ENCODE assay signal across 8 cellular contexts in the genomic region with DNA sequence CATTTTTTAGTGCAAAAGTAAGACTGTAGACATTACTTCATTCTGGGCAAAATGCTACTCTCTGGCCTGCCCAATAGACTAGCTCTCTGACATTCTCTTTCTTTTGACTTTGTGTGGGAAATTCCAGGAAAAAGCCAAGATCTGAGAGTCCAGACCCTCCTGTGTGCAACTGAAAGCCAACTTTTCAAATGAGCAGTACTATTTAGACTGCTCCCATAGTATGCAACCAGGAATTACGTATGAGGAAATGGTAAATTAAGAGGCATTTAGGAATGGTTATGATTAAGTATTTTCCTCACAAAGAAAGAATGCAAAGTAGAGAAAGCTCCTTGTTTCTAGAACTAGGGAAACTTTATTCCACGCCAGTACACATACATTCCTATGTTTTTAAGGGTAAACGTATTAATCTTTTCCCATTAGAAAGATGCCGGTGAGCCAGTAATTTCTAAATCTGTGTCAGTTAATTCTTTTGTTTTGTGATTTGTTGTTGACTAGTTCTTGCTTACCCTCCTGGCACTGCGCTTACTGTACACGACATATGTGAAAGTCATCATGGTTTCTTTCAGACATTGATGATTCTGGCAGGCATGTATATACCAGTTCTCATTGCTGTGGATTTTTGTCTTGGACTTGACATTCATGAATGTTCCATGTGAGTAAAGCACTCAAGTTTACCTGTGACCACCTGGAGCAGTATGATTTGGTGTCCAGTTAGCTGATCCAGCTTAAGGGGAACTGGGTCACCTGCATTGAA. TPM values are rescaled to one million over a fixed set of nuclear protein-coding genes. Genes with fewer than 3 reads are reported as not detected.
DNase-seq lines count a peak whose midpoint lies in the region; ATAC-seq and TF ChIP-seq lines count a peak whose summit lies in the region.
"Had no signal": no experiment of that assay in that cellular context is flagged by ENCODE, and none has a peak within 500 bp of the region (broad histone marks: within the 10 kb centered on the region; RNA-seq: fewer than 3 reads in every experiment).

No MANE protein-coding gene starts in this region.

- no peak for TF ChIP-seq CTCF in mucosa of descending colon (IDR thresholded peaks at IDR 0.05)

- intact Hi-C loops in mucosa of descending colon (cut with DNase I, micrococcal nuclease) (loop anchor here (5.0 to 10.0 kb wide), 2 partner anchors 242 to 350 kb away; no protein-coding TSS in a partner anchor), aorta (cut with DNase I) (loop anchor here (5.0 to 10.0 kb wide), 7 partner anchors 62 to 345 kb away; no protein-coding TSS in a partner anchor), head of caudate nucleus (cut with DNase I) (loop anchor here (5.0 kb wide), 1 partner anchor 225 kb away; no protein-coding TSS in a partner anchor)

- H3K9me3 ChIP-seq in esophagus (ENCODE audit: control insufficient read depth in 2 of 2, insufficient read depth in 1 of 2, low read depth in 1 of 2, low read length in 1 of 2) (no peaks in the 10 kb centered on the region), mucosa of descending colon (no peaks in the 10 kb centered on the region), aorta (ENCODE audit: control insufficient read depth, low read length) (no peaks in the 10 kb centered on the region)

- WGBS in esophagus, 2 donors: 38 to 67% methylated on average over 6 of the region's 6 CpGs
- WGBS in aorta, 2 donors: 4 to 9% methylated on average over 6 of the region's 6 CpGs

- ATAC-seq in mucosa of descending colon: peak; percentile 11
- ATAC-seq in aorta (ENCODE audit: low FRiP score): no peak
- ATAC-seq in GM18517 (IDR thresholded peaks at IDR 0.05; ENCODE audit: unreplicated experiment): no peak

- H3K4me1 ChIP-seq in esophagus (ENCODE audit: control insufficient read depth in 2 of 2, insufficient read depth in 2 of 2, low read length in 1 of 2): peaks cover 0 to 3% of the 10 kb centered on the region in 2 donors
- no peaks in the 10 kb centered on the region for H3K4me1 ChIP-seq in mucosa of descending colon (ENCODE audit: low read depth)
- H3K4me1 ChIP-seq in aorta (ENCODE audit: control insufficient read depth in 1 of 2, insufficient read depth in 2 of 2, low read length in 2 of 2): peaks cover 2% of the 10 kb centered on the region in 2 donors

- H3K4me3 ChIP-seq in esophagus (ENCODE audit: low read depth in 1 of 2, low read length in 2 of 2) (no peak overlapping the region), mucosa of descending colon (no peak overlapping the region), aorta (ENCODE audit: low read length in 2 of 2) (no peak overlapping the region)

- H3K27me3 ChIP-seq in esophagus (ENCODE audit: control insufficient read depth in 1 of 2, insufficient read depth in 2 of 2, low read length in 2 of 2) (no peaks in the 10 kb centered on the region), aorta (ENCODE audit: control insufficient read depth in 1 of 2, insufficient read depth in 2 of 2, low read length in 1 of 2) (no peaks in the 10 kb centered on the region)

- no peaks in the 10 kb centered on the region for H3K36me3 ChIP-seq in esophagus (ENCODE audit: control insufficient read depth in 2 of 2, insufficient read depth in 2 of 2, low read length in 1 of 2)
- no peaks in the 10 kb centered on the region for H3K36me3 ChIP-seq in mucosa of descending colon (ENCODE audit: low read depth)
- H3K36me3 ChIP-seq in aorta (ENCODE audit: control insufficient read depth in 1 of 2, insufficient read depth in 2 of 2, low read length in 1 of 2): no peaks in the 10 kb centered on the region

- H3K27ac ChIP-seq in esophagus (ENCODE audit: low read depth in 2 of 2, low read length in 1 of 2) (peak overlapping the region; percentile 35 to 76), aorta (ENCODE audit: low read depth in 1 of 2, low read length in 2 of 2) (peak overlapping the region; percentile 98)
- H3K27ac ChIP-seq: KMS-11 had no signal

- DNase-seq in RPMI7951 (ENCODE audit: low read depth): peak; percentile 54
- no peak for DNase-seq in mucosa of descending colon
- DNase-seq in aorta: no peak
- no peak for DNase-seq in stimulated activated CD4-positive, alpha-beta T cell treated with anti-CD3 and anti-CD28 coated beads, Interleukin-15, amount 100 ng/mL, for 24 hours
- DNase-seq in head of caudate nucleus: no peak

RNA-seq across cellular contexts. Expression of a gene that starts 56.0 kb away (rescaled TPM):
- total RNA-seq in RPMI7951 (2014; rRNA removed; shearing (Covaris generic)): 118 and 119 TPM in 2 replicates
- polyA plus RNA-seq in esophagus (100 to 1,000 TPM in 1 of 2 donors, 10 to 100 TPM in 1; 99.6 to 111 TPM), aorta (100 to 1,000 TPM; 210 to 311 TPM)
- total RNA-seq in mucosa of descending colon (100 to 1,000 TPM in 1 of 3 donors, 10 to 100 TPM in 2; 47.5 to 102 (median 57.8) TPM), aorta (100 to 1,000 TPM; 270 to 299 TPM)
